In genomic region chr14:52446355-52446754, GRCh38 we compare ENCODE assay signal across 17 cellular contexts.
"Had no signal": no experiment of that assay in that cellular context is flagged by ENCODE, and none has a peak within 500 bp of the region (broad histone marks: within the 10 kb centered on the region; RNA-seq: fewer than 3 reads in every experiment).

No MANE protein-coding gene starts in this region.

- DNase-seq: activated CD4-positive, alpha-beta T cell treated with anti-CD3 and anti-CD28 coated beads, Interleukin-2, amount 10 ng/mL, durations not matched to agents 24 days and 14 days; activated CD8-positive, alpha-beta T cell treated with anti-CD3 and anti-CD28 coated beads, Interleukin-2, amount 10 ng/mL, durations not matched to agents 7 days and 5 days; activated naive CD4-positive, alpha-beta T cell treated with anti-CD3 and anti-CD28 coated beads for 36 hours; activated naive CD8-positive, alpha-beta T cell treated with anti-CD3 and anti-CD28 coated beads, Interleukin-2, amount 50 U/mL, for 24 hours; activated T-cell treated with anti-CD3 and anti-CD28 coated beads, Interleukin-2, amount 50 U/mL, for 24 hours; anterior cingulate cortex; esophagus squamous epithelium; lower lobe of right lung; pancreas; stimulated activated CD4-positive, alpha-beta T cell treated with anti-CD3 and anti-CD28 coated beads, Interleukin-4, amount 100 ng/mL, for 4 hours; T1000; uterus had no signal

- ATAC-seq: activated CD8-positive, alpha-beta T cell treated with anti-CD3 and anti-CD28 coated beads, Interleukin-2, amount 10 ng/mL, durations not matched to agents 7 days and 5 days; activated naive CD8-positive, alpha-beta T cell treated with anti-CD3 and anti-CD28 coated beads, Interleukin-2, amount 50 U/mL, for 24 hours; lower lobe of right lung; natural killer cell treated with Interleukin-12 subunit alpha and Interleukin-12 subunit beta and Interleukin-15 and Interleukin-18, amount 100 ng/mL, for 72 hours; pancreas; sciatic nerve; stimulated activated memory B cell treated with anti-CD40 and anti-IgM and Interleukin-4, amounts not matched to agents 10 μg/mL and 1 μg/mL and 100 μg/mL, for 72 hours had no signal

- H3K27me3 ChIP-seq: esophagus squamous epithelium, neutrophil, pancreas, uterus had no signal

- FAIRE-seq: pancreas had no signal

- H3K9me3 ChIP-seq: esophagus squamous epithelium, lower lobe of right lung, neutrophil, pancreas, uterus had no signal

- H3K27ac ChIP-seq: coronary artery, esophagus squamous epithelium, lower lobe of right lung, neutrophil, pancreas, uterus had no signal

- H3K4me1 ChIP-seq: esophagus squamous epithelium, lower lobe of right lung, pancreas, uterus had no signal

- H3K36me3 ChIP-seq: lower lobe of right lung, neutrophil, uterus had no signal

- H3K4me3 ChIP-seq: coronary artery, esophagus squamous epithelium, lower lobe of right lung, pancreas, uterus had no signal
